ENCODE assay signal across 1 cellular context in the genomic region with DNA sequence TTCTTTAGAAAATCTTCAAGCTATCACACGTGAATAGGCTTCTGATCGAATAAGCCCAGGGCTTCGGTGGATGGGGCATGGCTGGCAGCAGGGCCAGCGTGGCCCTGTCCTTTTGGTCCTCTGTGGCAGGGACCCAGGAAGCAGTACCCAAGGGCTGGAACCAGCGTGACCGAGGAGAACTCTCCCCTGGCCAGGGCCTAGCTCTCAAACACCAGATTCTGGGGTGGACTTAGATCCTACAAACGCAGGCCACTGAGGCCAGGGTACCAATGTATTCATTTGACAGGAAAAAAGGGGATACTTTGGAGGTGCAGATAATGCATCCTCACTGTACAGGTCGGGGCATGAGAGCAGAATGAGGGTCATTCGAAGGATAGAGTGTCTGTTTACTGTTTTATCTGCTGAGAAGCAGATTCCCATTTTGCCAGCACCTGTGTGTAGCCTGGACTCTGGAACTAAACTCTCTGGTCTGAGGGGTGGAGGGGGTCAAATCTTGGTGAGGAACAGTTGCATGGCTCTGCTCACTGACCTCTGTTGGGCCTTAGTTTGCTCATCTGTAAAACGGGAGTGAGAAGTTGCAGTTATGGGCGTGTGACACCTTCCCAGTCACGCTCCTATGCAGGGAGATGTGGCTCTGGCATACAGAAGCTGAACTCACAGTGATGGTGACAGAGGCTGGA.
TF ChIP-seq lines count a peak whose summit lies in the region.

No MANE protein-coding gene starts in this region.

TF ChIP-seq in GM23338, 12 proteins besides CTCF, POLR2A, EP300 and RAD21:
- TF ChIP-seq, protein P1, sequence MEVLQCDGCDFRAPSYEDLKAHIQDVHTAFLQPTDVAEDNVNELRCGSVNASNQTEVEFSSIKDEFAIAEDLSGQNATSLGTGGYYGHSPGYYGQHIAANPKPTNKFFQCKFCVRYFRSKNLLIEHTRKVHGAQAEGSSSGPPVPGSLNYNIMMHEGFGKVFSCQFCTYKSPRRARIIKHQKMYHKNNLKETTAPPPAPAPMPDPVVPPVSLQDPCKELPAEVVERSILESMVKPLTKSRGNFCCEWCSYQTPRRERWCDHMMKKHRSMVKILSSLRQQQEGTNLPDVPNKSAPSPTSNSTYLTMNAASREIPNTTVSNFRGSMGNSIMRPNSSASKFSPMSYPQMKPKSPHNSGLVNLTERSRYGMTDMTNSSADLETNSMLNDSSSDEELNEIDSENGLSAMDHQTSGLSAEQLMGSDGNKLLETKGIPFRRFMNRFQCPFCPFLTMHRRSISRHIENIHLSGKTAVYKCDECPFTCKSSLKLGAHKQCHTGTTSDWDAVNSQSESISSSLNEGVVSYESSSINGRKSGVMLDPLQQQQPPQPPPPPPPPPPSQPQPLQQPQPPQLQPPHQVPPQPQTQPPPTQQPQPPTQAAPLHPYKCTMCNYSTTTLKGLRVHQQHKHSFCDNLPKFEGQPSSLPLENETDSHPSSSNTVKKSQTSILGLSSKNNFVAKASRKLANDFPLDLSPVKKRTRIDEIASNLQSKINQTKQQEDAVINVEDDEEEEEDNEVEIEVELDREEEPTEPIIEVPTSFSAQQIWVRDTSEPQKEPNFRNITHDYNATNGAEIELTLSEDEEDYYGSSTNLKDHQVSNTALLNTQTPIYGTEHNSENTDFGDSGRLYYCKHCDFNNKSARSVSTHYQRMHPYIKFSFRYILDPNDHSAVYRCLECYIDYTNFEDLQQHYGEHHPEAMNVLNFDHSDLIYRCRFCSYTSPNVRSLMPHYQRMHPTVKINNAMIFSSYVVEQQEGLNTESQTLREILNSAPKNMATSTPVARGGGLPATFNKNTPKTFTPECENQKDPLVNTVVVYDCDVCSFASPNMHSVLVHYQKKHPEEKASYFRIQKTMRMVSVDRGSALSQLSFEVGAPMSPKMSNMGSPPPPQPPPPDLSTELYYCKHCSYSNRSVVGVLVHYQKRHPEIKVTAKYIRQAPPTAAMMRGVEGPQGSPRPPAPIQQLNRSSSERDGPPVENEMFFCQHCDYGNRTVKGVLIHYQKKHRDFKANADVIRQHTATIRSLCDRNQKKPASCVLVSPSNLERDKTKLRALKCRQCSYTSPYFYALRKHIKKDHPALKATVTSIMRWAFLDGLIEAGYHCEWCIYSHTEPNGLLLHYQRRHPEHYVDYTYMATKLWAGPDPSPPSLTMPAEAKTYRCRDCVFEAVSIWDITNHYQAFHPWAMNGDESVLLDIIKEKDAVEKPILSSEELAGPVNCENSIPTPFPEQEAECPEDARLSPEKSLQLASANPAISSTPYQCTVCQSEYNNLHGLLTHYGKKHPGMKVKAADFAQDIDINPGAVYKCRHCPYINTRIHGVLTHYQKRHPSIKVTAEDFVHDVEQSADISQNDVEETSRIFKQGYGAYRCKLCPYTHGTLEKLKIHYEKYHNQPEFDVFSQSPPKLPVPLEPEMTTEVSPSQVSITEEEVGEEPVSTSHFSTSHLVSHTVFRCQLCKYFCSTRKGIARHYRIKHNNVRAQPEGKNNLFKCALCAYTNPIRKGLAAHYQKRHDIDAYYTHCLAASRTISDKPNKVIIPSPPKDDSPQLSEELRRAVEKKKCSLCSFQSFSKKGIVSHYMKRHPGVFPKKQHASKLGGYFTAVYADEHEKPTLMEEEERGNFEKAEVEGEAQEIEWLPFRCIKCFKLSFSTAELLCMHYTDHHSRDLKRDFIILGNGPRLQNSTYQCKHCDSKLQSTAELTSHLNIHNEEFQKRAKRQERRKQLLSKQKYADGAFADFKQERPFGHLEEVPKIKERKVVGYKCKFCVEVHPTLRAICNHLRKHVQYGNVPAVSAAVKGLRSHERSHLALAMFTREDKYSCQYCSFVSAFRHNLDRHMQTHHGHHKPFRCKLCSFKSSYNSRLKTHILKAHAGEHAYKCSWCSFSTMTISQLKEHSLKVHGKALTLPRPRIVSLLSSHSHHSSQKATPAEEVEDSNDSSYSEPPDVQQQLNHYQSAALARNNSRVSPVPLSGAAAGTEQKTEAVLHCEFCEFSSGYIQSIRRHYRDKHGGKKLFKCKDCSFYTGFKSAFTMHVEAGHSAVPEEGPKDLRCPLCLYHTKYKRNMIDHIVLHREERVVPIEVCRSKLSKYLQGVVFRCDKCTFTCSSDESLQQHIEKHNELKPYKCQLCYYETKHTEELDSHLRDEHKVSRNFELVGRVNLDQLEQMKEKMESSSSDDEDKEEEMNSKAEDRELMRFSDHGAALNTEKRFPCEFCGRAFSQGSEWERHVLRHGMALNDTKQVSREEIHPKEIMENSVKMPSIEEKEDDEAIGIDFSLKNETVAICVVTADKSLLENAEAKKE (CRISPR knock-in tag; IDR thresholded peaks at IDR 0.05): no peak
- TF ChIP-seq REST (IDR thresholded peaks at IDR 0.05; ENCODE audit: unreplicated experiment): no peak
- no peak for TF ChIP-seq CREB1 (CRISPR knock-in tag; IDR thresholded peaks at IDR 0.05; ENCODE audit: low read depth)
- no peak for TF ChIP-seq ZNF331 (CRISPR knock-in tag; IDR thresholded peaks at IDR 0.05; ENCODE audit: low read depth)
- no peak for TF ChIP-seq STAT1 (IDR thresholded peaks at IDR 0.05; ENCODE audit: unreplicated experiment)
- TF ChIP-seq POLR2AphosphoS5 (IDR thresholded peaks at IDR 0.05; ENCODE audit: low read depth): no peak
- no peak for TF ChIP-seq EZH2 (IDR thresholded peaks at IDR 0.05; ENCODE audit: low read depth, unreplicated experiment)
- no peak for TF ChIP-seq NANOG (IDR thresholded peaks at IDR 0.05; ENCODE audit: borderline replicate concordance)
- TF ChIP-seq, protein P2, sequence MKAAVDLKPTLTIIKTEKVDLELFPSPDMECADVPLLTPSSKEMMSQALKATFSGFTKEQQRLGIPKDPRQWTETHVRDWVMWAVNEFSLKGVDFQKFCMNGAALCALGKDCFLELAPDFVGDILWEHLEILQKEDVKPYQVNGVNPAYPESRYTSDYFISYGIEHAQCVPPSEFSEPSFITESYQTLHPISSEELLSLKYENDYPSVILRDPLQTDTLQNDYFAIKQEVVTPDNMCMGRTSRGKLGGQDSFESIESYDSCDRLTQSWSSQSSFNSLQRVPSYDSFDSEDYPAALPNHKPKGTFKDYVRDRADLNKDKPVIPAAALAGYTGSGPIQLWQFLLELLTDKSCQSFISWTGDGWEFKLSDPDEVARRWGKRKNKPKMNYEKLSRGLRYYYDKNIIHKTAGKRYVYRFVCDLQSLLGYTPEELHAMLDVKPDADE (IDR thresholded peaks at IDR 0.05): no peak
- TF ChIP-seq EZH2phosphoT487 (IDR thresholded peaks at IDR 0.05; ENCODE audit: unreplicated experiment): no peak
- TF ChIP-seq JUNB (IDR thresholded peaks at IDR 0.05; ENCODE audit: unreplicated experiment): no peak
- no peak for TF ChIP-seq ZNF114 (CRISPR knock-in tag; IDR thresholded peaks at IDR 0.05)
